Comparison of ENCODE assay signal across 8 cellular contexts in the genomic region with DNA sequence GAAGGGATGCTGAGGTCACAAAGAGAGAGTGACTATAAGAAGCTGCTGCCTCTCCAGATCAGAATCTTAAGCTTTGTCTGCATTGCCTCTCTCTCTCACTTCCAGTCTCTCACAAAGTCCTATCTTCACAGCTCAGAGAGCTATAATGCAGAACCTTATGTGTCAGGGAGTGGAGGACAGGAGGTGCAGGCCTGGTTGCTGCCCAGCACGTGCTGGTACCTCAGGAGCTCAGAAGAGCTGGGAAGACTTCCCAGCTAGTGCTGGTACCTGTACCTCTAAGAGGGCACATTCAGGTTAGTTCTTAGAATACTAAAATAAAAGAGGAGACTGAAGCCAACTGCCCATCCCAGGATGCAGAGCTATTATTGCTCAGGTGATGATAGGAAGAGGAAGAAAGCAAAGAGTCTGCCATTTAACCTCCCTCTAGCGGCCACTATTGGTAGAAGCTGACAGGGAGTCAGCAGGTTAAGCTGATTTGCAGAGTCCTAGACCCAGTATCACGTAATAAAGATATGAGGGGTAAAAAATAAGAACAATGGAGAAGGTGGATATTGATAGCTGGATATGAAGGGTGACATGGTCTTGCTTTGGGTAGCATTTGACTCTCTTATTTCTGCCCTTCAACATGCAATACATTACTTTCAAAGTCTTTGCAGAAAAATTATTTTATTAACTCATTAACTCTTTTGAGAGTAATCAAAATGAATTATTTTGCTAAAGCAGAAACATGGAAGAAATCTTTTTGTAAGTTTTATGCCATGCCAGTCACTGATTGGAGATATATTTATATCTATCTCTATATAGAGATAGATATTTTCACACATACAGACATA.
DNase-seq lines count a peak whose midpoint lies in the region; ATAC-seq, FAIRE-seq and TF ChIP-seq lines count a peak whose summit lies in the region.

No MANE protein-coding gene starts in this region.

- H3K4me1 ChIP-seq in heart right ventricle: peaks cover 0 to 41% (median 29%) of the 10 kb centered on the region in 9 donors

- no peaks in the 10 kb centered on the region for H3K9me3 ChIP-seq in heart right ventricle

- DNase-seq in D721Med (ENCODE audit: insufficient read length, low spot score): peak; percentile 31
- peak; percentile 54 for DNase-seq in RPMI7951 (ENCODE audit: low read depth)
- DNase-seq in activated T-helper 2 cell treated with anti-CD3 and anti-CD28 coated beads, Interferon-gamma antibody, Interleukin-2, Interleukin-4, amounts not matched to agents 10 μg/mL and 5 μg/mL and 100 μg/mL, durations not matched to agents 14 hours and 24 hours and 36 hours (ENCODE audit: low spot score): peak; percentile 14
- DNase-seq in heart right ventricle: peak in 1 of 2 donors; percentile 29
- peak; percentile 18 for DNase-seq in stimulated activated CD4-positive, alpha-beta T cell treated with anti-CD3 and anti-CD28 coated beads, Interleukin-1b, Interleukin-23, amount 100 ng/mL, for 48 hours
- no peak for DNase-seq in NCI-H345 treated with DMSO at 0.1 percent for 48 hours (lab: John Stamatoyannopoulos, UW; ENCODE audit: unreplicated experiment)

- no peak overlapping the region for H3K4me3 Mint-ChIP-seq in activated T-helper 2 cell treated with anti-CD3 and anti-CD28 coated beads, Interferon-gamma antibody, Interleukin-2, Interleukin-4, amounts not matched to agents 10 μg/mL and 5 μg/mL and 100 μg/mL, durations not matched to agents 14 hours and 24 hours and 36 hours (ENCODE audit: low read depth)

- peak overlapping the region in 7 of 10 donors; percentile 41 to 81 (median 70) for H3K27ac ChIP-seq in heart right ventricle

- H3K27ac Mint-ChIP-seq in activated T-helper 2 cell treated with anti-CD3 and anti-CD28 coated beads, Interferon-gamma antibody, Interleukin-2, Interleukin-4, amounts not matched to agents 10 μg/mL and 5 μg/mL and 100 μg/mL, durations not matched to agents 14 hours and 24 hours and 36 hours: no peak overlapping the region

- WGBS in heart right ventricle, 2 donors: 67 to 72% methylated on average over 3 of the region's 3 CpGs

- H3K27me3 ChIP-seq in heart right ventricle: no peaks in the 10 kb centered on the region

- H3K4me3 ChIP-seq in heart right ventricle: no peak overlapping the region

- FAIRE-seq in D721Med (lab: Jason Lieb, UNC): peak; percentile 86

- H3K36me3 Mint-ChIP-seq in activated T-helper 2 cell treated with anti-CD3 and anti-CD28 coated beads, Interferon-gamma antibody, Interleukin-2, Interleukin-4, amounts not matched to agents 10 μg/mL and 5 μg/mL and 100 μg/mL, durations not matched to agents 14 hours and 24 hours and 36 hours (ENCODE audit: low read depth): peaks cover 4% of the 10 kb centered on the region

- ATAC-seq in GM19452 (IDR thresholded peaks at IDR 0.05; ENCODE audit: unreplicated experiment): peak; percentile 62
- ATAC-seq in HG03571 (IDR thresholded peaks at IDR 0.05; ENCODE audit: unreplicated experiment): peak; percentile 84
- peak in 5 of 8 donors; percentile 18 to 42 (median 39) for ATAC-seq in heart right ventricle

- no peaks in the 10 kb centered on the region for H3K27me3 Mint-ChIP-seq in activated T-helper 2 cell treated with anti-CD3 and anti-CD28 coated beads, Interferon-gamma antibody, Interleukin-2, Interleukin-4, amounts not matched to agents 10 μg/mL and 5 μg/mL and 100 μg/mL, durations not matched to agents 14 hours and 24 hours and 36 hours (ENCODE audit: low read depth)

- intact Hi-C loops in activated T-helper 2 cell treated with anti-CD3 and anti-CD28 coated beads, Interferon-gamma antibody, Interleukin-2, Interleukin-4, amounts not matched to agents 10 μg/mL and 5 μg/mL and 100 μg/mL, durations not matched to agents 14 hours and 24 hours and 36 hours (cut with micrococcal nuclease): loop anchor here (5.0 to 10.0 kb wide), 2 partner anchors 34 to 281 kb away; a partner anchor contains a TSS
- intact Hi-C loops in heart right ventricle (cut with DNase I): loop anchor here in 4 of 10 donors (2.0 to 10.0 kb wide), 6 partner anchors 56 to 351 kb away; a partner anchor contains a TSS

- peaks cover under 1% of the 10 kb centered on the region for H3K9me3 Mint-ChIP-seq in activated T-helper 2 cell treated with anti-CD3 and anti-CD28 coated beads, Interferon-gamma antibody, Interleukin-2, Interleukin-4, amounts not matched to agents 10 μg/mL and 5 μg/mL and 100 μg/mL, durations not matched to agents 14 hours and 24 hours and 36 hours

- H3K4me1 Mint-ChIP-seq in activated T-helper 2 cell treated with anti-CD3 and anti-CD28 coated beads, Interferon-gamma antibody, Interleukin-2, Interleukin-4, amounts not matched to agents 10 μg/mL and 5 μg/mL and 100 μg/mL, durations not matched to agents 14 hours and 24 hours and 36 hours (ENCODE audit: low read depth): peaks cover 30% of the 10 kb centered on the region

- H3K36me3 ChIP-seq in heart right ventricle: no peaks in the 10 kb centered on the region

- TF ChIP-seq CTCF in D721Med (IDR thresholded peaks at IDR 0.05; ENCODE audit: insufficient read depth, missing control alignments): peak; percentile 79
- TF ChIP-seq CTCF in heart right ventricle (IDR thresholded peaks at IDR 0.05): peak in 8 of 9 donors; percentile 25 to 63 (median 50)
